Comparison of ENCODE assay signal across 21 cellular contexts in genomic region chr21:20551939-20552338, GRCh38.
DNase-seq lines count a peak whose midpoint lies in the region; ATAC-seq, FAIRE-seq and TF ChIP-seq lines count a peak whose summit lies in the region.
"Had no signal": no experiment of that assay in that cellular context is flagged by ENCODE, and none has a peak within 500 bp of the region (broad histone marks: within the 10 kb centered on the region; RNA-seq: fewer than 3 reads in every experiment).

No MANE protein-coding gene starts in this region.

- intact Hi-C loops in transverse colon (cut with DNase I; ENCODE audit: low total_unique reads), result no loop called here
- intact Hi-C loops in activated CD4-positive, alpha-beta memory T cell treated with anti-CD3 and anti-CD28 coated beads for 36 hours (cut with micrococcal nuclease), result no loop called here

- H3K14ac ChIP-seq in H1 (ENCODE audit: insufficient read length), result no peak overlapping the region
- no peak overlapping the region for H3K14ac ChIP-seq in mesenchymal stem cell (ENCODE audit: low read length in 2 of 2)

- WGBS in H1 (ENCODE audit: extremely low coverage in 1 of 2, insufficient coverage in 1 of 2, insufficient read length in 1 of 2, insufficient replicate concordance in 2 of 2, low coverage in 1 of 2, low lambda C conversion rate in 2 of 2, missing lambda C conversion rate in 1 of 2), 2 experiments, result 83% methylated on average over 1 of the region's 1 CpG; no CpG with 5 or more reads in 1 of the 2 experiments
- WGBS in mesenchymal stem cell, result 80% methylated on average over 1 of the region's 1 CpG
- 81 to 100% methylated on average over 1 of the region's 1 CpG for WGBS in transverse colon (ENCODE audit: low coverage in 1 of 2), 2 donors

- H2BK15ac ChIP-seq in H1 (ENCODE audit: low read length) (no peak overlapping the region), mesenchymal stem cell (ENCODE audit: low read depth, poor library complexity, severe bottlenecking) (no peak overlapping the region)

- CTCF ChIA-PET in H1 (lab: Charles Lee; ENCODE audit: partially characterized antibody), result no interaction called here
- CTCF ChIA-PET in activated CD4-positive, alpha-beta memory T cell treated with anti-CD3 and anti-CD28 coated beads for 36 hours (lab: Charles Lee), result no interaction called here

- H4K8ac ChIP-seq in H1 (ENCODE audit: extremely low read depth, insufficient read depth, low read length), result no peak overlapping the region
- no peak overlapping the region for H4K8ac ChIP-seq in mesenchymal stem cell (ENCODE audit: low read length)

- no peaks in the 10 kb centered on the region for H3K23me2 ChIP-seq in H1 (ENCODE audit: low read depth, low read length)

- peaks cover 3% of the 10 kb centered on the region for H3K9me3 Mint-ChIP-seq in activated CD4-positive, alpha-beta memory T cell treated with anti-CD3 and anti-CD28 coated beads for 36 hours
- H3K9me3 Mint-ChIP-seq: GM23338 had no signal

- no peak for ATAC-seq in HG02981 (IDR thresholded peaks at IDR 0.05; ENCODE audit: unreplicated experiment)
- ATAC-seq: GM12878, GM23338 had no signal

- H3K4me3 Mint-ChIP-seq in activated CD4-positive, alpha-beta memory T cell treated with anti-CD3 and anti-CD28 coated beads for 36 hours, result no peak overlapping the region
- H3K4me3 Mint-ChIP-seq: B cell; CD4-positive, CD25-positive, alpha-beta regulatory T cell; CD8-positive, alpha-beta memory T cell; GM23338 had no signal

- H3K27me3 Mint-ChIP-seq in activated CD4-positive, alpha-beta memory T cell treated with anti-CD3 and anti-CD28 coated beads for 36 hours, result no peaks in the 10 kb centered on the region
- H3K27me3 Mint-ChIP-seq: B cell; CD4-positive, CD25-positive, alpha-beta regulatory T cell; CD8-positive, alpha-beta memory T cell had no signal

- no peak overlapping the region for H3K18ac ChIP-seq in H1 (ENCODE audit: extremely low read depth, low read length)
- H3K18ac ChIP-seq in mesenchymal stem cell (ENCODE audit: low read depth in 1 of 2, low read length in 2 of 2), result no peak overlapping the region

- no peak overlapping the region for H2AK5ac ChIP-seq in H1 (ENCODE audit: low read depth, low read length)
- no peak overlapping the region for H2AK5ac ChIP-seq in mesenchymal stem cell (ENCODE audit: low read length, severe bottlenecking)

- TF ChIP-seq POLR2A in H1 (IDR thresholded peaks at IDR 0.05; ENCODE audit: control extremely low read depth in 1 of 2, low read depth in 2 of 2, low read length in 2 of 2), result no peak
- no peak for TF ChIP-seq POLR2A in transverse colon (IDR thresholded peaks at IDR 0.05)

- H3K27me3 ChIP-seq in H1 (replicated peaks in 1 of 4; ENCODE audit: control insufficient read depth in 3 of 4, extremely low read depth in 1 of 4, insufficient read depth in 3 of 4, low read length in 3 of 4), result no peaks in the 10 kb centered on the region
- H3K27me3 ChIP-seq in mesenchymal stem cell (ENCODE audit: control insufficient read depth in 1 of 2, insufficient read depth in 1 of 2, low read length in 2 of 2), result no peaks in the 10 kb centered on the region
- H3K27me3 ChIP-seq in transverse colon, result no peaks in the 10 kb centered on the region
- H3K27me3 ChIP-seq in MM.1S (replicated peaks; ENCODE audit: insufficient read depth, low read length), result no peaks in the 10 kb centered on the region
- H3K27me3 ChIP-seq: BLaER1 had no signal

- no peaks in the 10 kb centered on the region for H3K79me1 ChIP-seq in H1 (ENCODE audit: low read depth, low read length)
- H3K79me1 ChIP-seq in mesenchymal stem cell (replicated peaks; ENCODE audit: low read length, poor library complexity, severe bottlenecking), result no peaks in the 10 kb centered on the region

- no peak overlapping the region for H3K56ac ChIP-seq in H1 (replicated peaks; ENCODE audit: insufficient read length, low read depth, low read length)

- no peak overlapping the region for H3K27ac ChIP-seq in H1 (ENCODE audit: low read depth, low read length)
- H3K27ac ChIP-seq in mesenchymal stem cell (ENCODE audit: low read length, poor library complexity, severe bottlenecking), result no peak overlapping the region
- H3K27ac ChIP-seq in transverse colon, result peak overlapping the region in 3 of 4 donors; percentile 2 to 40 (median 15)
- no peak overlapping the region for H3K27ac ChIP-seq in MM.1S (ENCODE audit: low read length)
- H3K27ac ChIP-seq: BLaER1, C4-2B had no signal

- TF ChIP-seq CTCF in H1 (IDR thresholded peaks at IDR 0.05; ENCODE audit: control extremely low read depth in 1 of 3, insufficient read depth in 1 of 3, low read depth in 1 of 3, low read length in 3 of 3) (no peak), transverse colon (IDR thresholded peaks at IDR 0.05) (no peak), MM.1S (IDR thresholded peaks at IDR 0.05; ENCODE audit: low read length) (no peak)

- POLR2A ChIA-PET in H1 (lab: Charles Lee; ENCODE audit: partially characterized antibody), result no interaction called here
- POLR2A ChIA-PET in activated CD4-positive, alpha-beta memory T cell treated with anti-CD3 and anti-CD28 coated beads for 36 hours (lab: Charles Lee), result no interaction called here

- no peaks in the 10 kb centered on the region for H3K36me3 ChIP-seq in H1 (ENCODE audit: control insufficient read depth in 2 of 4, insufficient read depth in 4 of 4, low read length in 3 of 4)
- H3K36me3 ChIP-seq in mesenchymal stem cell (ENCODE audit: control insufficient read depth in 1 of 2, insufficient read depth in 2 of 2, low read depth in 1 of 2, low read length in 2 of 2), result no peaks in the 10 kb centered on the region
- no peaks in the 10 kb centered on the region for H3K36me3 ChIP-seq in transverse colon
- no peaks in the 10 kb centered on the region for H3K36me3 ChIP-seq in MM.1S (replicated peaks; ENCODE audit: insufficient read depth, low read length)
- H3K36me3 ChIP-seq: BLaER1 had no signal

- in situ Hi-C loops in transverse colon (cut with MboI; ENCODE audit: low pct_ligation_motif_present in 1 of 4, low pct_unique_long_range_greater_than_20kb in 1 of 4, low sequenced_read_pairs in 3 of 4), result no loop called here

- TF ChIP-seq EP300 in H1 (IDR thresholded peaks at IDR 0.05; ENCODE audit: borderline replicate concordance in 1 of 2, low read depth in 2 of 2, low read length in 2 of 2) (no peak), transverse colon (IDR thresholded peaks at IDR 0.05; ENCODE audit: low read depth) (no peak)

- TF ChIP-seq RAD21 in H1 (IDR thresholded peaks at IDR 0.05 in 1 of 2, conservative IDR thresholded peaks at IDR 0.05 in 1 of 2; ENCODE audit: low read depth in 2 of 2, low read length in 2 of 2), result no peak

- H3K4me1 ChIP-seq in H1 (replicated peaks in 1 of 4; ENCODE audit: control insufficient read depth in 3 of 4, insufficient read depth in 4 of 4, low read length in 3 of 4) (no peaks in the 10 kb centered on the region), mesenchymal stem cell (ENCODE audit: control insufficient read depth, insufficient read depth, low read depth, low read length) (no peaks in the 10 kb centered on the region), transverse colon (no peaks in the 10 kb centered on the region), MM.1S (ENCODE audit: low read length) (no peaks in the 10 kb centered on the region)
- H3K4me1 ChIP-seq: BLaER1 had no signal

- H3K4me2 ChIP-seq in H1 (ENCODE audit: insufficient read depth in 1 of 2, low read depth in 2 of 2, low read length in 2 of 2) (no peak overlapping the region), mesenchymal stem cell (ENCODE audit: low read length, poor library complexity, severe bottlenecking) (no peak overlapping the region), MM.1S (ENCODE audit: low read depth, low read length) (no peak overlapping the region)
- H3K4me2 ChIP-seq: BLaER1, GM23338 had no signal

- H4K91ac ChIP-seq in H1 (replicated peaks; ENCODE audit: insufficient read length, low read length) (no peak overlapping the region), mesenchymal stem cell (ENCODE audit: low read length) (no peak overlapping the region)

- H3K4ac ChIP-seq in H1 (replicated peaks; ENCODE audit: insufficient read length, low read depth, low read length), result no peak overlapping the region
- no peak overlapping the region for H3K4ac ChIP-seq in mesenchymal stem cell (ENCODE audit: low read depth in 1 of 2, low read length in 2 of 2)

- DNase-seq in H1 (ENCODE audit: low read depth in 1 of 2, low spot score in 2 of 2) (no peak), mesenchymal stem cell (peak; percentile 38), transverse colon (no peak), MM.1S (no peak)
- no peak for DNase-seq in activated CD4-positive, alpha-beta memory T cell treated with anti-CD3 and anti-CD28 coated beads for 36 hours
- DNase-seq: CD4-positive, CD25-positive, alpha-beta regulatory T cell; CD8-positive, alpha-beta memory T cell; DMS 273 treated with DMSO at 0.1 percent for 48 hours; DMS79; EL; GDM1; HCEC 1CT had no signal

- no peak for FAIRE-seq in H1 (lab: Jason Lieb, UNC)
- FAIRE-seq: D721Med, GM12878, GM19239, H54 had no signal

- H3K4me1 Mint-ChIP-seq in activated CD4-positive, alpha-beta memory T cell treated with anti-CD3 and anti-CD28 coated beads for 36 hours (ENCODE audit: low read depth), result no peaks in the 10 kb centered on the region
- H3K4me1 Mint-ChIP-seq: B cell; CD4-positive, CD25-positive, alpha-beta regulatory T cell; CD8-positive, alpha-beta memory T cell; GM23338 had no signal

- 0 out of 2 replicates have a peak overlapping the region, but pooled peaks have one; percentile 22 for H2AFZ ChIP-seq in H1 (ENCODE audit: low read length)
- no peak overlapping the region for H2AFZ ChIP-seq in mesenchymal stem cell (ENCODE audit: low read depth, low read length)
- no peak overlapping the region for H2AFZ ChIP-seq in MM.1S (ENCODE audit: low read length)
- H2AFZ ChIP-seq: GM23338 had no signal

- H3K79me2 ChIP-seq in H1 (ENCODE audit: control insufficient read depth in 1 of 2, insufficient read depth in 2 of 2, low read length in 2 of 2), result no peaks in the 10 kb centered on the region
- H3K79me2 ChIP-seq in MM.1S (ENCODE audit: low read length), result no peaks in the 10 kb centered on the region

- no peaks in the 10 kb centered on the region for H3K9me3 ChIP-seq in H1 (ENCODE audit: insufficient read depth in 2 of 2, low read depth in 1 of 2, low read length in 1 of 2)
- H3K9me3 ChIP-seq in mesenchymal stem cell (ENCODE audit: control insufficient read depth, low read length), result peaks cover 5% of the 10 kb centered on the region
- H3K9me3 ChIP-seq in transverse colon, result no peaks in the 10 kb centered on the region
- no peaks in the 10 kb centered on the region for H3K9me3 ChIP-seq in MM.1S (replicated peaks; ENCODE audit: insufficient read depth, low read length)

- H2BK12ac ChIP-seq in H1 (ENCODE audit: low read depth, low read length) (no peak overlapping the region), mesenchymal stem cell (ENCODE audit: low read length in 2 of 2) (no peak overlapping the region)

- H3K4me3 ChIP-seq in H1 (ENCODE audit: extremely low read depth in 1 of 4, insufficient read depth in 2 of 4, low read depth in 3 of 4, low read length in 4 of 4), result no peak overlapping the region
- H3K4me3 ChIP-seq in mesenchymal stem cell (ENCODE audit: insufficient read depth in 1 of 2, low read depth in 1 of 2, low read length in 2 of 2), result no peak overlapping the region
- no peak overlapping the region for H3K4me3 ChIP-seq in transverse colon
- H3K4me3 ChIP-seq in MM.1S (ENCODE audit: low read length), result no peak overlapping the region
- H3K4me3 ChIP-seq: BLaER1, GM12878, GM23338 had no signal

- H2BK120ac ChIP-seq in H1 (replicated peaks; ENCODE audit: low read depth, low read length) (no peak overlapping the region), mesenchymal stem cell (ENCODE audit: low read depth, low read length) (no peak overlapping the region)

- H3K9ac ChIP-seq in H1 (replicated peaks in 1 of 4; ENCODE audit: extremely low read depth in 1 of 4, low read depth in 3 of 4, low read length in 3 of 4) (no peak overlapping the region), mesenchymal stem cell (ENCODE audit: low read length) (no peak overlapping the region), MM.1S (ENCODE audit: low read length) (no peak overlapping the region)
- H3K9ac ChIP-seq: BLaER1 had no signal

- H4K20me1 ChIP-seq in H1 (replicated peaks in 1 of 2; ENCODE audit: control insufficient read depth in 1 of 2, insufficient read depth in 2 of 2, low read length in 2 of 2), result no peaks in the 10 kb centered on the region
- H4K20me1 ChIP-seq in MM.1S (ENCODE audit: insufficient read depth, low read length), result no peaks in the 10 kb centered on the region
- H4K20me1 ChIP-seq: BLaER1 had no signal

- no peak overlapping the region for H2BK20ac ChIP-seq in H1 (ENCODE audit: low read length)

- H3F3A ChIP-seq in MM.1S (ENCODE audit: insufficient read depth, low read length), result no peaks in the 10 kb centered on the region

- H4K5ac ChIP-seq in H1 (ENCODE audit: insufficient read length, low read depth, low read length), result no peak overlapping the region

- H2BK5ac ChIP-seq in H1 (ENCODE audit: low read depth, low read length), result no peak overlapping the region
- H2BK5ac ChIP-seq in mesenchymal stem cell (ENCODE audit: low read depth, low read length, poor library complexity, severe bottlenecking), result no peak overlapping the region

- H3K9me2 ChIP-seq in MM.1S (replicated peaks; ENCODE audit: insufficient read depth, low read length), result no peaks in the 10 kb centered on the region

- no peak overlapping the region for H3K27ac Mint-ChIP-seq in activated CD4-positive, alpha-beta memory T cell treated with anti-CD3 and anti-CD28 coated beads for 36 hours
- H3K27ac Mint-ChIP-seq: B cell; CD4-positive, CD25-positive, alpha-beta regulatory T cell; CD8-positive, alpha-beta memory T cell; GM23338 had no signal

- H3K23ac ChIP-seq in H1 (ENCODE audit: insufficient read length) (no peak overlapping the region), mesenchymal stem cell (ENCODE audit: low read length in 2 of 2) (no peak overlapping the region)

- no peaks in the 10 kb centered on the region for H3K36me3 Mint-ChIP-seq in activated CD4-positive, alpha-beta memory T cell treated with anti-CD3 and anti-CD28 coated beads for 36 hours
- H3K36me3 Mint-ChIP-seq: CD4-positive, CD25-positive, alpha-beta regulatory T cell; CD8-positive, alpha-beta memory T cell had no signal

Comparison
In these comparisons a context has a peak if more than half of its experiments do, and no peak if none do; other contexts are left out.
1. H3K27ac ChIP-seq: peak in transverse colon (3 of 4); none in H1 (single experiment), mesenchymal stem cell (single experiment) and MM.1S (single experiment).